Comparison of ENCODE assay signal across 8 cellular contexts in the genomic region with DNA sequence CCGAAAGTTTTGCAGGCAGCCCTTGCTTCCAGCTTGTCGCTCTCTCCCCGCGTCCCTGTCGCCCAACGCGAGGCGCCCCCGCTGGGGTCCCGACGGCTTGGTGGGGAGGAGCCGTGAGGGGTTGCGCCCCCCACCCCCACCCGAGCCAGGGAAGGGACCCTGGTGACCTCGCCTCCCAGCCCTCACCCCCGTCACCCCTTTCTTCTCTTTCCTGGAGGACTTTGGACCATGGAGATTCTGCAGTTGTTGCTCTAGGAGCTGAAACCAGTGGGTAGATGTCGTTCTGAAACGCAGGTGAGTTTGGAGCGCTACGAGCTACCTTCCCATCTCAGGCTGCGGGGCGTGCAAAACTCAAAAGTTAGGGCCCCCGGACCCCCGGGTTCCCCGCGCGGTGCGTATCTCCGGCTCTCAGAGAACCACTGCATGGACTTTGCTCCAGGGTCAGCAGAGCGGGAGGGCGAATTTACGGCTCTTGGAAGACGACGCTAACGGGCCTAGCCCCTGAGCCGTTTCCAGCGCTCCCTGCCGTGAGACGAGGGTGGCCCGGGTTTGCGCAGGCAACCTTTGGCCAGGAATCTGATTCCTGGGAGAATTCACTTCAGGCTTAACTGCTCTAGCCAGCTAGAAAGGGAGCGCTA. TPM values are rescaled to one million over a fixed set of nuclear protein-coding genes. Genes with fewer than 3 reads are reported as not detected.
DNase-seq lines count a peak whose midpoint lies in the region; ATAC-seq, FAIRE-seq and TF ChIP-seq lines count a peak whose summit lies in the region.

No MANE protein-coding gene starts in this region.

- H3K4me1 Mint-ChIP-seq in activated naive CD4-positive, alpha-beta T cell treated with anti-CD3 and anti-CD28 coated beads, Interleukin-2, amount 50 U/mL, for 24 hours: peaks cover 78% of the 10 kb centered on the region

- H3K36me3 Mint-ChIP-seq in activated naive CD4-positive, alpha-beta T cell treated with anti-CD3 and anti-CD28 coated beads, Interleukin-2, amount 50 U/mL, for 24 hours: peaks cover 6% of the 10 kb centered on the region

- 1 to 2% methylated on average over 36 to 42 of the region's 42 CpGs for WGBS in heart right ventricle, 2 donors
- WGBS in pancreas, 2 donors: 0 to 1% methylated on average over 31 to 42 of the region's 42 CpGs

- TF ChIP-seq CTCF in heart right ventricle (IDR thresholded peaks at IDR 0.05) (peak in 2 of 9 donors; percentile 3 to 19), pancreas (IDR thresholded peaks at IDR 0.05) (no peak)

- peak overlapping the region; percentile 67 to 98 (median 80) for H3K4me3 ChIP-seq in heart right ventricle
- H3K4me3 ChIP-seq in pancreas: peak overlapping the region; percentile 57 to 81 (median 70)

- H3K27me3 Mint-ChIP-seq in activated naive CD4-positive, alpha-beta T cell treated with anti-CD3 and anti-CD28 coated beads, Interleukin-2, amount 50 U/mL, for 24 hours: no peaks in the 10 kb centered on the region

- ATAC-seq in heart right ventricle (peak; percentile 21 to 69 (median 36)), pancreas (peak; percentile 42 to 59 (median 49)), HG03571 (IDR thresholded peaks at IDR 0.05; ENCODE audit: unreplicated experiment) (no peak)

- peak overlapping the region; percentile 2 for H3K27ac Mint-ChIP-seq in activated naive CD4-positive, alpha-beta T cell treated with anti-CD3 and anti-CD28 coated beads, Interleukin-2, amount 50 U/mL, for 24 hours

- H3K27ac ChIP-seq in heart right ventricle (peak overlapping the region in 8 of 10 donors; percentile 34 to 64 (median 51)), pancreas (peak overlapping the region; percentile 41 to 60 (median 50))

- DNase-seq in NCI-H510A treated with DMSO at 0.1 percent for 48 hours (lab: John Stamatoyannopoulos, UW): peak; percentile 22
- no peak for DNase-seq in NCI-H510A (lab: John Stamatoyannopoulos, UW)
- DNase-seq in NCI-H1694 treated with DMSO at 0.1 percent for 48 hours (lab: John Stamatoyannopoulos, UW): peak; percentile 57
- DNase-seq in heart right ventricle: peak; percentile 26 to 40
- DNase-seq in pancreas: peak; percentile 32 to 73 (median 52)
- DNase-seq in GDM1 (lab: John Stamatoyannopoulos, UW): no peak

- H3K9me3 Mint-ChIP-seq in activated naive CD4-positive, alpha-beta T cell treated with anti-CD3 and anti-CD28 coated beads, Interleukin-2, amount 50 U/mL, for 24 hours: no peaks in the 10 kb centered on the region

- H3K4me3 Mint-ChIP-seq in activated naive CD4-positive, alpha-beta T cell treated with anti-CD3 and anti-CD28 coated beads, Interleukin-2, amount 50 U/mL, for 24 hours: peak overlapping the region; percentile 89

- no peak for FAIRE-seq in pancreas (lab: Jason Lieb, UNC)

- H3K9me3 ChIP-seq in heart right ventricle: no peaks in the 10 kb centered on the region
- H3K9me3 ChIP-seq in pancreas: no peaks in the 10 kb centered on the region

- intact Hi-C loops in heart right ventricle (cut with DNase I): loop anchor here in 7 of 10 donors (1.0 to 10.0 kb wide), 8 partner anchors 112 to 289 kb away; no protein-coding TSS in a partner anchor
- intact Hi-C loops in pancreas (cut with DNase I): no loop called here

- H3K27me3 ChIP-seq in heart right ventricle: peaks cover 0 to 18% (median 0%) of the 10 kb centered on the region in 7 donors
- no peaks in the 10 kb centered on the region for H3K27me3 ChIP-seq in pancreas

- H3K36me3 ChIP-seq in heart right ventricle: peaks cover 0 to 14% (median 0%) of the 10 kb centered on the region in 9 donors
- H3K36me3 ChIP-seq in pancreas: no peaks in the 10 kb centered on the region

- H3K4me1 ChIP-seq in heart right ventricle: peaks cover 0 to 34% (median 11%) of the 10 kb centered on the region in 9 donors
- H3K4me1 ChIP-seq in pancreas: peaks cover 0 to 7% (median 0%) of the 10 kb centered on the region in 3 donors

RNA-seq across cellular contexts. Expression of a gene that starts 0.7 kb away (rescaled TPM):
- total RNA-seq in heart right ventricle (1 to 10 TPM; 3.1 to 7.2 (median 5.6) TPM), pancreas (1 to 10 TPM; 3.2 to 9.3 (median 5.3) TPM)
- polyA plus RNA-seq in heart right ventricle (1 to 10 TPM; 1.7 to 2.9 TPM), pancreas (1 to 10 TPM; 2.3 to 4.8 TPM)

Comparison
In these comparisons a context has a peak if more than half of its experiments do, and no peak if none do; other contexts are left out.
1. DNase-seq: peak in NCI-H510A treated with DMSO at 0.1 percent for 48 hours (single experiment), NCI-H1694 treated with DMSO at 0.1 percent for 48 hours (single experiment), heart right ventricle (2 of 2) and pancreas (6 of 6); none in NCI-H510A (single experiment) and GDM1 (single experiment).
2. intact Hi-C loops: an anchor here in heart right ventricle (1.0 to 10.0 kb wide); none called in pancreas.